In genomic region chr14:30223385-30223785, GRCh38 we compare ENCODE assay signal across 1 cellular context.
TF ChIP-seq lines count a peak whose summit lies in the region.

No MANE protein-coding gene starts in this region.

TF ChIP-seq in GM23338, 12 proteins besides CTCF, POLR2A, EP300 and RAD21 (continued from another document):
- TF ChIP-seq, protein P1, sequence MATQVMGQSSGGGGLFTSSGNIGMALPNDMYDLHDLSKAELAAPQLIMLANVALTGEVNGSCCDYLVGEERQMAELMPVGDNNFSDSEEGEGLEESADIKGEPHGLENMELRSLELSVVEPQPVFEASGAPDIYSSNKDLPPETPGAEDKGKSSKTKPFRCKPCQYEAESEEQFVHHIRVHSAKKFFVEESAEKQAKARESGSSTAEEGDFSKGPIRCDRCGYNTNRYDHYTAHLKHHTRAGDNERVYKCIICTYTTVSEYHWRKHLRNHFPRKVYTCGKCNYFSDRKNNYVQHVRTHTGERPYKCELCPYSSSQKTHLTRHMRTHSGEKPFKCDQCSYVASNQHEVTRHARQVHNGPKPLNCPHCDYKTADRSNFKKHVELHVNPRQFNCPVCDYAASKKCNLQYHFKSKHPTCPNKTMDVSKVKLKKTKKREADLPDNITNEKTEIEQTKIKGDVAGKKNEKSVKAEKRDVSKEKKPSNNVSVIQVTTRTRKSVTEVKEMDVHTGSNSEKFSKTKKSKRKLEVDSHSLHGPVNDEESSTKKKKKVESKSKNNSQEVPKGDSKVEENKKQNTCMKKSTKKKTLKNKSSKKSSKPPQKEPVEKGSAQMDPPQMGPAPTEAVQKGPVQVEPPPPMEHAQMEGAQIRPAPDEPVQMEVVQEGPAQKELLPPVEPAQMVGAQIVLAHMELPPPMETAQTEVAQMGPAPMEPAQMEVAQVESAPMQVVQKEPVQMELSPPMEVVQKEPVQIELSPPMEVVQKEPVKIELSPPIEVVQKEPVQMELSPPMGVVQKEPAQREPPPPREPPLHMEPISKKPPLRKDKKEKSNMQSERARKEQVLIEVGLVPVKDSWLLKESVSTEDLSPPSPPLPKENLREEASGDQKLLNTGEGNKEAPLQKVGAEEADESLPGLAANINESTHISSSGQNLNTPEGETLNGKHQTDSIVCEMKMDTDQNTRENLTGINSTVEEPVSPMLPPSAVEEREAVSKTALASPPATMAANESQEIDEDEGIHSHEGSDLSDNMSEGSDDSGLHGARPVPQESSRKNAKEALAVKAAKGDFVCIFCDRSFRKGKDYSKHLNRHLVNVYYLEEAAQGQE (IDR thresholded peaks at IDR 0.05; ENCODE audit: unreplicated experiment): no peak
- TF ChIP-seq EZH2 (IDR thresholded peaks at IDR 0.05; ENCODE audit: low read depth, unreplicated experiment) (no peak), ZNF114 (CRISPR knock-in tag; IDR thresholded peaks at IDR 0.05) (no peak), STAT1 (IDR thresholded peaks at IDR 0.05; ENCODE audit: unreplicated experiment) (no peak)
